ENCODE assay signal across 7 cellular contexts in genomic region chr2:50529600-50530218, GRCh38.
A peak's percentile ranks its signal among the peaks of the same experiment; 100 is the strongest.
DNase-seq lines count a peak whose midpoint lies in the region; ATAC-seq and TF ChIP-seq lines count a peak whose summit lies in the region.

No MANE protein-coding gene starts in this region.

- no peaks in the 10 kb centered on the region for H3F3A ChIP-seq in OCI-LY1 (ENCODE audit: insufficient read depth, low read length)

- DNase-seq in GM06990 (ENCODE audit: extremely low read depth, insufficient read length), result no peak
- DNase-seq in HPDE6-E6E7 (ENCODE audit: extremely low spot score), result peak; percentile 25
- peak; percentile 66 for DNase-seq in dedifferentiated amniotic fluid mesenchymal stem cell (ENCODE audit: extremely low spot score)
- peak; percentile 53 for DNase-seq in myocyte (ENCODE audit: low read depth)
- no peak for DNase-seq in lower leg skin (ENCODE audit: low spot score in 2 of 2)

- H3K79me2 ChIP-seq in OCI-LY1 (ENCODE audit: insufficient read depth, low read length), result no peaks in the 10 kb centered on the region

- H4K20me1 ChIP-seq in OCI-LY1 (ENCODE audit: insufficient read depth, low read length), result no peaks in the 10 kb centered on the region

- no peak for TF ChIP-seq POLR2A in lower leg skin (IDR thresholded peaks at IDR 0.05)

- no peak overlapping the region for H3K9ac ChIP-seq in OCI-LY1 (ENCODE audit: low read length)

- H2AFZ ChIP-seq in OCI-LY1 (ENCODE audit: low read length), result no peak overlapping the region

- TF ChIP-seq CTCF in GM06990 (IDR thresholded peaks at IDR 0.05; ENCODE audit: insufficient read depth, low read length, poor library complexity, severe bottlenecking) (peak; percentile 67), OCI-LY1 (IDR thresholded peaks at IDR 0.05; ENCODE audit: low read length) (peak; percentile 57), lower leg skin (IDR thresholded peaks at IDR 0.05) (no peak)

- no peaks in the 10 kb centered on the region for H3K9me3 ChIP-seq in OCI-LY1 (ENCODE audit: low read length)

- no peaks in the 10 kb centered on the region for H3K4me1 ChIP-seq in OCI-LY1 (ENCODE audit: insufficient read depth, low read length, severe bottlenecking)

- intact Hi-C loops in lower leg skin (cut with DNase I; ENCODE audit: low total_unique reads), result no loop called here

- H3K4me3 ChIP-seq in GM06990 (replicated peaks; ENCODE audit: low read depth, low read length) (no peak overlapping the region), OCI-LY1 (ENCODE audit: low read depth, low read length, poor library complexity, severe bottlenecking) (no peak overlapping the region), lower leg skin (ENCODE audit: low read depth, poor library complexity, severe bottlenecking) (no peak overlapping the region)

- peak; percentile 91 for ATAC-seq in GM21515 (IDR thresholded peaks at IDR 0.05; ENCODE audit: unreplicated experiment)

- no peaks in the 10 kb centered on the region for H3K27me3 ChIP-seq in GM06990 (replicated peaks; ENCODE audit: control insufficient read depth, insufficient read depth, low read length)
- no peaks in the 10 kb centered on the region for H3K27me3 ChIP-seq in OCI-LY1 (ENCODE audit: insufficient read depth, low read length)

- H3K36me3 ChIP-seq in GM06990 (ENCODE audit: control insufficient read depth, insufficient read depth, low read length) (no peaks in the 10 kb centered on the region), OCI-LY1 (ENCODE audit: insufficient read depth, low read length) (no peaks in the 10 kb centered on the region)

- no peak overlapping the region for H3K27ac ChIP-seq in OCI-LY1 (ENCODE audit: low read depth, low read length, poor library complexity, severe bottlenecking)

- WGBS in lower leg skin, 2 donors, result 9 to 15% methylated on average over 7 of the region's 7 CpGs

- no peaks in the 10 kb centered on the region for H3K9me2 ChIP-seq in OCI-LY1 (ENCODE audit: low read depth, low read length)

- H3K4me2 ChIP-seq in OCI-LY1 (ENCODE audit: low read length), result no peak overlapping the region

Comparison
In these comparisons a context has a peak if more than half of its experiments do, and no peak if none do; other contexts are left out.
1. DNase-seq: peak in HPDE6-E6E7 (single experiment), dedifferentiated amniotic fluid mesenchymal stem cell (single experiment) and myocyte (single experiment); none in GM06990 (single experiment) and lower leg skin (0 of 2).
2. CTCF ChIP-seq: peak in GM06990 (single experiment) and OCI-LY1 (single experiment); none in lower leg skin (0 of 3).